26 cellular contexts compared by ENCODE assay signal in the genomic region with DNA sequence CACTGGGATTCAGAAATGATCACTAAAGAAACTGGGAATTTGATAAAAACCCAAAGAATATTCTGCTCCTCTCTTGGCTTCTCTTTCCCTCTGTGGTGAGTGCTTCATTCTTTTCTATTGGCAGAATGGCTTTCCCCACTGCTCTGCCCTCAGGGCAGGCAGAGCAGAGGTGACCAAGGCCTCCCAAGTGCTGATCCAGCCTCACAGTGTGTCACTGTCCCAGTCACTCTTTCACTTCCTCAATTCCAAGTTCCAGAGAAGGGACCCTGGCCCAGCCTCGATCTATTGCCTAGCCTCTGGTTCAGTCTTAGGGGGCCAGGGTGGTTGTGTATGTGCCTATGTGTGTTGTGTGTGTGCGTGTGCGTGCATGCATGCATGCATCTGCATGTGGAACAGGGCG.
A peak's percentile ranks its signal among the peaks of the same experiment; 100 is the strongest.
DNase-seq lines count a peak whose midpoint lies in the region; ATAC-seq, FAIRE-seq and TF ChIP-seq lines count a peak whose summit lies in the region.
"Had no signal": no experiment of that assay in that cellular context is flagged by ENCODE, and none has a peak within 500 bp of the region (broad histone marks: within the 10 kb centered on the region; RNA-seq: fewer than 3 reads in every experiment).

No MANE protein-coding gene starts in this region.

- H3K4me3 Mint-ChIP-seq in stimulated activated effector memory CD8-positive, alpha-beta T cell treated with anti-CD3 and anti-CD28 coated beads, Interleukin-12 subunit alpha, Interleukin-12 subunit beta, amount 100 ng/mL, for 72 hours: no peak overlapping the region
- H3K4me3 Mint-ChIP-seq in CD4-positive, alpha-beta memory T cell: no peak overlapping the region
- H3K4me3 Mint-ChIP-seq: H9 had no signal

- CTCF ChIA-PET in GM12878 (lab: Yijun Ruan, JAX): no interaction called here
- CTCF ChIA-PET in CD4-positive, alpha-beta memory T cell (lab: Charles Lee; ENCODE audit: partially characterized antibody): no interaction called here

- RAD21 ChIA-PET in GM12878 (lab: Charles Lee; ENCODE audit: unreplicated experiment): no interaction called here

- H3K27ac ChIP-seq in Karpas-422 (ENCODE audit: low read length): no peak overlapping the region
- H3K27ac ChIP-seq in GM12878 (ENCODE audit: control insufficient read depth, insufficient read depth): no peak overlapping the region
- H3K27ac ChIP-seq in CD4-positive, alpha-beta memory T cell (ENCODE audit: low read depth, low read length): no peak overlapping the region
- H3K27ac ChIP-seq: GM23248, KMS-11, Peyer's patch, SJSA1 had no signal

- no peak for TF ChIP-seq RAD21 in GM12878 (IDR thresholded peaks at IDR 0.05; ENCODE audit: insufficient read depth, low read depth, low read length)

- in situ Hi-C loops in GM12878 (cut with MboI): no loop called here

- no peaks in the 10 kb centered on the region for H4K20me1 ChIP-seq in Karpas-422 (ENCODE audit: insufficient read depth, low read depth, low read length)
- no peaks in the 10 kb centered on the region for H4K20me1 ChIP-seq in GM12878 (ENCODE audit: control insufficient read depth, insufficient read depth)

- no peaks in the 10 kb centered on the region for H3K79me2 ChIP-seq in Karpas-422 (ENCODE audit: low read length)
- H3K79me2 ChIP-seq in GM12878 (ENCODE audit: control insufficient read depth, insufficient read depth, low read length): no peaks in the 10 kb centered on the region

- TF ChIP-seq CTCF in NB4 (IDR thresholded peaks at IDR 0.05; ENCODE audit: low read depth, low read length) (no peak), GM12878 (IDR thresholded peaks at IDR 0.05 in 2 of 3, conservative IDR thresholded peaks at IDR 0.05 in 1 of 3; ENCODE audit: control insufficient read depth in 2 of 3, extremely low read depth in 1 of 3, insufficient read depth in 1 of 3, low read depth in 3 of 3, low read length in 3 of 3) (no peak)

- H3K4me1 ChIP-seq in Karpas-422 (ENCODE audit: low read length): peaks cover 7% of the 10 kb centered on the region
- H3K4me1 ChIP-seq in GM12878 (ENCODE audit: control insufficient read depth, insufficient read depth, low read length): no peaks in the 10 kb centered on the region
- no peaks in the 10 kb centered on the region for H3K4me1 ChIP-seq in CD4-positive, alpha-beta memory T cell (ENCODE audit: insufficient read depth, low read length)
- H3K4me1 ChIP-seq: Peyer's patch, SJSA1 had no signal

- peaks cover 0 to 6% of the 10 kb centered on the region in 2 donors for H3K27me3 Mint-ChIP-seq in CD4-positive, alpha-beta memory T cell
- H3K27me3 Mint-ChIP-seq: IgD-negative memory B cell had no signal

- DNase-seq in Karpas-422 (peak; percentile 44), NB4 (ENCODE audit: low read depth) (peak; percentile 28), GM12878 (ENCODE audit: low read depth, low spot score) (no peak)
- DNase-seq in stimulated activated effector memory CD8-positive, alpha-beta T cell treated with anti-CD3 and anti-CD28 coated beads, Interleukin-12 subunit alpha, Interleukin-12 subunit beta, amount 100 ng/mL, for 72 hours (ENCODE audit: low spot score in 2 of 2): no peak
- DNase-seq in CD4-positive, alpha-beta memory T cell: no peak
- no peak for DNase-seq in activated CD4-positive, CD25-positive, alpha-beta regulatory T cell treated with anti-CD3 and anti-CD28 coated beads, Interleukin-2, amount 50 U/mL, for 72 hours
- DNase-seq: C1 segment of cervical spinal cord, Calu3, DMS79 treated with DMSO at 0.1 percent for 48 hours, GM23248, H9, NCI-H1048, NCI-H1417, NCI-H1694, NCI-H2029 treated with DMSO at 0.1 percent for 48 hours, NCI-H226, NCI-H510A, NCI-H69, OCI-M1, Peyer's patch, T-helper 2 cell had no signal

- no peak overlapping the region for H2AFZ ChIP-seq in Karpas-422 (ENCODE audit: low read length)
- H2AFZ ChIP-seq in GM12878 (ENCODE audit: control insufficient read depth, low read depth, low read length): no peak overlapping the region
- H2AFZ ChIP-seq: GM23248 had no signal

- no peaks in the 10 kb centered on the region for H3K4me1 Mint-ChIP-seq in stimulated activated effector memory CD8-positive, alpha-beta T cell treated with anti-CD3 and anti-CD28 coated beads, Interleukin-12 subunit alpha, Interleukin-12 subunit beta, amount 100 ng/mL, for 72 hours
- no peaks in the 10 kb centered on the region for H3K4me1 Mint-ChIP-seq in CD4-positive, alpha-beta memory T cell
- H3K4me1 Mint-ChIP-seq: IgD-negative memory B cell had no signal

- SMC1A ChIA-PET in GM12878 (lab: Charles Lee; ENCODE audit: uncharacterized antibody, unreplicated experiment): no interaction called here

- no peak for FAIRE-seq in GM12878 (lab: Jason Lieb, UNC)
- FAIRE-seq: GM18507 had no signal

- H3K27ac Mint-ChIP-seq in stimulated activated effector memory CD8-positive, alpha-beta T cell treated with anti-CD3 and anti-CD28 coated beads, Interleukin-12 subunit alpha, Interleukin-12 subunit beta, amount 100 ng/mL, for 72 hours: no peak overlapping the region
- no peak overlapping the region for H3K27ac Mint-ChIP-seq in CD4-positive, alpha-beta memory T cell
- H3K27ac Mint-ChIP-seq: IgD-negative memory B cell had no signal

- no peaks in the 10 kb centered on the region for H3K27me3 ChIP-seq in Karpas-422 (ENCODE audit: low read length)
- no peaks in the 10 kb centered on the region for H3K27me3 ChIP-seq in GM12878 (replicated peaks in 1 of 2; ENCODE audit: control insufficient read depth in 2 of 2, insufficient read depth in 2 of 2, low read length in 1 of 2)
- H3K27me3 ChIP-seq in CD4-positive, alpha-beta memory T cell (ENCODE audit: insufficient read depth, low read length): no peaks in the 10 kb centered on the region
- H3K27me3 ChIP-seq: Peyer's patch, SJSA1 had no signal

- H3K9me3 Mint-ChIP-seq in stimulated activated effector memory CD8-positive, alpha-beta T cell treated with anti-CD3 and anti-CD28 coated beads, Interleukin-12 subunit alpha, Interleukin-12 subunit beta, amount 100 ng/mL, for 72 hours: no peaks in the 10 kb centered on the region
- H3K9me3 Mint-ChIP-seq in CD4-positive, alpha-beta memory T cell: no peaks in the 10 kb centered on the region
- H3K9me3 Mint-ChIP-seq: H9 had no signal

- TF ChIP-seq EP300 in GM12878 (IDR thresholded peaks at IDR 0.05; ENCODE audit: borderline replicate concordance in 1 of 2, control insufficient read depth in 1 of 2, low read depth in 2 of 2, low read length in 2 of 2): no peak

- no peak overlapping the region for H3K4me2 ChIP-seq in Karpas-422 (ENCODE audit: low read depth, low read length, poor library complexity, severe bottlenecking)
- H3K4me2 ChIP-seq in GM12878 (ENCODE audit: control insufficient read depth, insufficient read depth): no peak overlapping the region
- H3K4me2 ChIP-seq: KMS-11 had no signal

- H3K9me3 ChIP-seq in Karpas-422 (ENCODE audit: low read length) (no peaks in the 10 kb centered on the region), GM12878 (replicated peaks; ENCODE audit: control insufficient read depth, insufficient read depth, low read length) (no peaks in the 10 kb centered on the region)
- H3K9me3 ChIP-seq in CD4-positive, alpha-beta memory T cell (ENCODE audit: control insufficient read depth in 1 of 2, low read length in 2 of 2): no peaks in the 10 kb centered on the region
- H3K9me3 ChIP-seq: Peyer's patch, SJSA1 had no signal

- POLR2A ChIA-PET in GM12878 (lab: Charles Lee): no interaction called here
- POLR2A ChIA-PET in CD4-positive, alpha-beta memory T cell (lab: Charles Lee; ENCODE audit: partially characterized antibody): no interaction called here

- peak; percentile 54 for ATAC-seq in GM12878
- ATAC-seq in stimulated activated effector memory CD8-positive, alpha-beta T cell treated with anti-CD3 and anti-CD28 coated beads, Interleukin-12 subunit alpha, Interleukin-12 subunit beta, amount 100 ng/mL, for 72 hours: peak; percentile 12
- no peak for ATAC-seq in HG03439 (IDR thresholded peaks at IDR 0.05; ENCODE audit: unreplicated experiment)

- 28% methylated on average over 4 of the region's 4 CpGs for WGBS in GM12878 (ENCODE audit: insufficient coverage, insufficient replicate concordance, low lambda C conversion rate, missing lambda C conversion rate)

- H3K36me3 ChIP-seq in Karpas-422 (ENCODE audit: insufficient read depth, low read length) (no peaks in the 10 kb centered on the region), GM12878 (ENCODE audit: control insufficient read depth in 2 of 2, insufficient read depth in 2 of 2, low read length in 1 of 2) (no peaks in the 10 kb centered on the region)
- no peaks in the 10 kb centered on the region for H3K36me3 ChIP-seq in CD4-positive, alpha-beta memory T cell (ENCODE audit: insufficient read depth, low read length)
- H3K36me3 ChIP-seq: Peyer's patch, SJSA1 had no signal

- no peaks in the 10 kb centered on the region for H3K9me2 ChIP-seq in Karpas-422 (replicated peaks; ENCODE audit: insufficient read depth, low read length)

- intact Hi-C loops in GM12878 (cut with micrococcal nuclease; ENCODE audit: unreplicated experiment): no loop called here
- intact Hi-C loops in CD4-positive, alpha-beta memory T cell (cut with micrococcal nuclease): no loop called here

- H3K4me3 ChIP-seq in Karpas-422 (ENCODE audit: low read length) (no peak overlapping the region), NB4 (ENCODE audit: low read depth, low read length) (no peak overlapping the region), GM12878 (no peak overlapping the region)
- no peak overlapping the region for H3K4me3 ChIP-seq in CD4-positive, alpha-beta memory T cell (ENCODE audit: low read length in 2 of 2)
- H3K4me3 ChIP-seq: GM23248, Peyer's patch, SJSA1 had no signal

- H3K9ac ChIP-seq in Karpas-422 (ENCODE audit: low read length): no peak overlapping the region
- no peak overlapping the region for H3K9ac ChIP-seq in GM12878 (ENCODE audit: control insufficient read depth, insufficient read depth, low read length)
- H3K9ac ChIP-seq: GM23248, KMS-11 had no signal

- BruUV-seq in GM12878 (replicated peaks; lab: Mats Ljungman, UMichigan): no TSS peak

- no peaks in the 10 kb centered on the region for H3K36me3 Mint-ChIP-seq in stimulated activated effector memory CD8-positive, alpha-beta T cell treated with anti-CD3 and anti-CD28 coated beads, Interleukin-12 subunit alpha, Interleukin-12 subunit beta, amount 100 ng/mL, for 72 hours
- H3K36me3 Mint-ChIP-seq in CD4-positive, alpha-beta memory T cell: no peaks in the 10 kb centered on the region
- H3K36me3 Mint-ChIP-seq: IgD-negative memory B cell had no signal

- TF ChIP-seq POLR2A in NB4 (IDR thresholded peaks at IDR 0.05; ENCODE audit: extremely low read depth, insufficient read length): no peak
- no peak for TF ChIP-seq POLR2A in GM12878 (IDR thresholded peaks at IDR 0.05; ENCODE audit: low read depth, low read length)

TF ChIP-seq in GM12878, 131 proteins besides CTCF, POLR2A, EP300 and RAD21:
- peak; percentile 65 for TF ChIP-seq SPI1 (IDR thresholded peaks at IDR 0.05; ENCODE audit: borderline replicate concordance, insufficient read depth, low read depth, low read length)
- TF ChIP-seq ATF7 (IDR thresholded peaks at IDR 0.05; ENCODE audit: low read depth): no peak
TF ChIP-seq in GM12878: peak in this region for 1.

Comparison
In these comparisons a context has a peak if more than half of its experiments do, and no peak if none do; other contexts are left out.
1. DNase-seq: peak in Karpas-422 (single experiment) and NB4 (single experiment); none in GM12878 (single experiment), stimulated activated effector memory CD8-positive, alpha-beta T cell treated with anti-CD3 and anti-CD28 coated beads, Interleukin-12 subunit alpha, Interleukin-12 subunit beta, amount 100 ng/mL, for 72 hours (0 of 2), CD4-positive, alpha-beta memory T cell (0 of 5) and activated CD4-positive, CD25-positive, alpha-beta regulatory T cell treated with anti-CD3 and anti-CD28 coated beads, Interleukin-2, amount 50 U/mL, for 72 hours (single experiment).